ENCODE assay signal across 10 cellular contexts in the genomic region with DNA sequence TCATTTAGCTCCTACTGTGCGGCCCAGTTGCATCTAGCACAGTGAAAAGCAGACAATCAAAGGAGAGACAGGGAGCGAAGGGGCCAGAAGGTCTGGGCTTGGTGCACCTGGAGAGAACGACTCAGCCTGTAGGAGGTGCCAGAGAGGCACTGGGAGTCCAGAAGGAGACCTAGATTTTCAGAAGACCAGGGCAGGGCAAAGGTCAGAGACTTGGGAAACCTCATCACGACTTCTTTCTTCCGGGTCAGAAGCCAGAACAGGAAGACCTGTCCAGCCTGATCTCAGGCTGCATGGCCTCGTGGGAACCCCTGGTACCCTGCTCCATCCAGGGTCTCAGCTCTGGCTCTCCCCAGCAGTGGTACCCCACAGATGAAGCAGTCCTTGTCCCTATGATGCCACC. TPM values are rescaled to one million over a fixed set of nuclear protein-coding genes. Genes with fewer than 3 reads are reported as not detected.
DNase-seq lines count a peak whose midpoint lies in the region; ATAC-seq and TF ChIP-seq lines count a peak whose summit lies in the region.
"Had no signal": no experiment of that assay in that cellular context is flagged by ENCODE, and none has a peak within 500 bp of the region (broad histone marks: within the 10 kb centered on the region; RNA-seq: fewer than 3 reads in every experiment).

No MANE protein-coding gene starts in this region.

- DNase-seq in stimulated activated CD4-positive, alpha-beta T cell treated with anti-CD3 and anti-CD28 coated beads, Interleukin-15, amount 100 ng/mL, for 24 hours, result peak; percentile 50
- DNase-seq in stimulated activated CD4-positive, alpha-beta T cell treated with anti-CD3 and anti-CD28 coated beads, Interleukin-1b, Interleukin-23, amount 100 ng/mL, for 48 hours, result no peak
- no peak for DNase-seq in foreskin keratinocyte
- no peak for DNase-seq in NCI-H748 (lab: John Stamatoyannopoulos, UW; ENCODE audit: unreplicated experiment)
- no peak for DNase-seq in stomach
- DNase-seq in stimulated activated naive CD4-positive, alpha-beta T cell (lab: John Stamatoyannopoulos, UW), result no peak
- DNase-seq: amygdala had no signal

- no peak overlapping the region for H3K4me2 ChIP-seq in SU-DHL-6 (ENCODE audit: low read depth, low read length, poor library complexity, severe bottlenecking)

- H2AFZ ChIP-seq in SU-DHL-6 (ENCODE audit: low read depth, low read length, severe bottlenecking), result no peak overlapping the region

- peaks cover 15% of the 10 kb centered on the region for H3K4me1 ChIP-seq in foreskin keratinocyte
- peaks cover 28 to 74% (median 60%) of the 10 kb centered on the region in 4 donors for H3K4me1 ChIP-seq in stomach

- ATAC-seq in foreskin keratinocyte, result no peak
- no peak for ATAC-seq in GM21515 (IDR thresholded peaks at IDR 0.05; ENCODE audit: unreplicated experiment)

- no peaks in the 10 kb centered on the region for H3F3A ChIP-seq in SU-DHL-6 (ENCODE audit: insufficient read depth)

- H3K4me3 ChIP-seq in SU-DHL-6 (ENCODE audit: insufficient read depth, low read length, poor library complexity, severe bottlenecking), result no peak overlapping the region
- H3K4me3 ChIP-seq in stomach, result no peak overlapping the region
- H3K4me3 ChIP-seq: SJCRH30 had no signal

- H3K27me3 ChIP-seq in SU-DHL-6 (ENCODE audit: low read length), result no peaks in the 10 kb centered on the region
- H3K27me3 ChIP-seq in foreskin keratinocyte, result no peaks in the 10 kb centered on the region
- H3K27me3 ChIP-seq in stomach, result no peaks in the 10 kb centered on the region
- H3K27me3 ChIP-seq: SJCRH30 had no signal

- TF ChIP-seq EP300 in stomach (IDR thresholded peaks at IDR 0.05), result no peak

- 48 to 58% (median 50%) methylated on average over 6 of the region's 6 CpGs for WGBS in stomach, 5 donors

- no peak for TF ChIP-seq POLR2A in stomach (IDR thresholded peaks at IDR 0.05)

- no peaks in the 10 kb centered on the region for H3K36me3 ChIP-seq in SU-DHL-6 (ENCODE audit: low read length)
- peaks cover 0 to 13% (median 7%) of the 10 kb centered on the region in 4 donors for H3K36me3 ChIP-seq in stomach

- H3K9me3 ChIP-seq in SU-DHL-6 (ENCODE audit: insufficient read depth, low read length) (no peaks in the 10 kb centered on the region), stomach (no peaks in the 10 kb centered on the region)
- H3K9me3 ChIP-seq: SJCRH30 had no signal

- H3K27ac ChIP-seq in SU-DHL-6 (ENCODE audit: low read depth, low read length) (no peak overlapping the region), foreskin keratinocyte (no peak overlapping the region), stomach (peak overlapping the region in 2 of 5 donors; percentile 86 to 97)
- H3K27ac ChIP-seq: SJCRH30 had no signal

- TF ChIP-seq CTCF in SU-DHL-6 (IDR thresholded peaks at IDR 0.05; ENCODE audit: insufficient read depth, low read length, poor library complexity, severe bottlenecking), result peak; percentile 52
- TF ChIP-seq CTCF in foreskin keratinocyte (conservative IDR thresholded peaks at IDR 0.05), result peak; percentile 60
- peak in 3 of 7 experiments; percentile 29 to 40 (median 32) for TF ChIP-seq CTCF in stomach (IDR thresholded peaks at IDR 0.05)

- H3K9me2 ChIP-seq in SU-DHL-6 (replicated peaks; ENCODE audit: insufficient read depth, low read length), result no peaks in the 10 kb centered on the region

- H4K20me1 ChIP-seq in SU-DHL-6 (ENCODE audit: low read depth, low read length), result no peaks in the 10 kb centered on the region

- no peak overlapping the region for H3K9ac ChIP-seq in SU-DHL-6 (ENCODE audit: low read length)

- intact Hi-C loops in stomach (cut with DNase I; ENCODE audit: low total_unique reads), result no loop called here

- H3K79me2 ChIP-seq in SU-DHL-6 (ENCODE audit: insufficient read depth, low read length), result no peaks in the 10 kb centered on the region

RNA-seq across cellular contexts. Expression of a gene that starts 5.2 kb away (rescaled TPM):
- total RNA-seq in foreskin keratinocyte, result 105 and 106 TPM in 2 replicates
- polyA plus RNA-seq in foreskin keratinocyte, result 116 and 124 TPM in 2 replicates
- total RNA-seq in stomach, result 100 to 1,000 TPM in 2 of 5 donors, 10 to 100 TPM in 3; 32.5 to 342 (median 83.9) TPM
- polyA plus RNA-seq in stomach, result 10 to 100 TPM; 36.0 to 60.8 (median 45.8) TPM

RNA-seq across cellular contexts. Expression of a gene that starts 8.1 kb away (rescaled TPM):
- total RNA-seq in foreskin keratinocyte (38.8 and 39.7 TPM in 2 replicates), stomach (10 to 100 TPM; 12.7 to 78.2 (median 42.9) TPM)
- polyA plus RNA-seq in foreskin keratinocyte (74.3 and 83.3 TPM in 2 replicates), stomach (10 to 100 TPM; 69.6 to 86.8 (median 72.4) TPM)

RNA-seq across cellular contexts. Expression of a gene that starts 10.8 kb away (rescaled TPM):
- 49.4 and 55.2 TPM in 2 replicates for total RNA-seq in foreskin keratinocyte
- 64.6 and 71.5 TPM in 2 replicates for polyA plus RNA-seq in foreskin keratinocyte
- 100 to 1,000 TPM in 3 of 5 donors, 10 to 100 TPM in 2; 40.0 to 415 (median 116) TPM for total RNA-seq in stomach
- polyA plus RNA-seq in stomach, result 100 to 1,000 TPM in 2 of 3 donors, 10 to 100 TPM in 1; 70.3 to 149 (median 129) TPM

RNA-seq across cellular contexts. Expression of a gene that starts 32.0 kb away (rescaled TPM):
- 70.8 and 83.6 TPM in 2 replicates for total RNA-seq in foreskin keratinocyte
- polyA plus RNA-seq in foreskin keratinocyte, result 81.1 and 86.5 TPM in 2 replicates
- total RNA-seq in stomach, result 100 to 1,000 TPM in 4 of 5 donors, 10 to 100 TPM in 1; 65.9 to 296 (median 128) TPM
- 100 to 1,000 TPM; 121 to 157 (median 124) TPM for polyA plus RNA-seq in stomach

RNA-seq across cellular contexts. Expression of a gene that starts 33.7 kb away (rescaled TPM):
- 17.7 and 18.6 TPM in 2 replicates for total RNA-seq in foreskin keratinocyte
- polyA plus RNA-seq in foreskin keratinocyte, result 22.5 and 22.6 TPM in 2 replicates
- total RNA-seq in stomach, result 10 to 100 TPM in 2 of 5 donors, 1 to 10 TPM in 1, under 1 TPM in 1, not detected in 1; 0.87 to 46.1 (median 11.0) TPM
- 10 to 100 TPM in 2 of 3 donors, 1 to 10 TPM in 1; 8.3 to 13.3 (median 11.8) TPM for polyA plus RNA-seq in stomach
